1 cellular context compared by ENCODE assay signal in the genomic region with DNA sequence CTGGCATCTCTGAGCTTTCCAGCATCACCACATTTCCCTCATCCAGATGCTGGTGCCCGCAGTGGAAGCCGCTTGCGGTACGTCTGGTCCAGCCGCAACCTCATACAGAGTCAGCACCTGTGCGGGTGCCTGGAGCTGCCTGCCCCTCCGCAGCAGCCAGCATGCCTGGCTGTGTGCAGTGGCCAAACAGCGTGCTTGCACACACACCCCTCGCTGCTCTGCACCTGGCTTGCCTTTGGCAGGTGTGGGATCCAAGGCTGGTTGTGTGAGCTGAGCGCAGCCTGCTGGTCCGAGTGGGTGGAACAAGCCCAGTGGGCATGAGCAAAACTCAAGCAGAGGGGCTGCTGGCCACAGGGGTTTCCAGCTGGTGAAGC.
TF ChIP-seq lines count a peak whose summit lies in the region.

No MANE protein-coding gene starts in this region.

TF ChIP-seq in HepG2, 621 proteins besides CTCF, POLR2A, EP300 and RAD21 (continued from another document and continues in another):
- TF ChIP-seq, protein P1, sequence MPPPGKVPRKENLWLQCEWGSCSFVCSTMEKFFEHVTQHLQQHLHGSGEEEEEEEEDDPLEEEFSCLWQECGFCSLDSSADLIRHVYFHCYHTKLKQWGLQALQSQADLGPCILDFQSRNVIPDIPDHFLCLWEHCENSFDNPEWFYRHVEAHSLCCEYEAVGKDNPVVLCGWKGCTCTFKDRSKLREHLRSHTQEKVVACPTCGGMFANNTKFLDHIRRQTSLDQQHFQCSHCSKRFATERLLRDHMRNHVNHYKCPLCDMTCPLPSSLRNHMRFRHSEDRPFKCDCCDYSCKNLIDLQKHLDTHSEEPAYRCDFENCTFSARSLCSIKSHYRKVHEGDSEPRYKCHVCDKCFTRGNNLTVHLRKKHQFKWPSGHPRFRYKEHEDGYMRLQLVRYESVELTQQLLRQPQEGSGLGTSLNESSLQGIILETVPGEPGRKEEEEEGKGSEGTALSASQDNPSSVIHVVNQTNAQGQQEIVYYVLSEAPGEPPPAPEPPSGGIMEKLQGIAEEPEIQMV (CRISPR knock-in tag; IDR thresholded peaks at IDR 0.05; ENCODE audit: low read depth) = peak; percentile 41; the same call in 1 of the 2 replicates
- TF ChIP-seq DNMT1 (CRISPR knock-in tag; IDR thresholded peaks at IDR 0.05) (peak; percentile 17; the same call in 1 of the 2 replicates), CENPT (CRISPR knock-in tag; IDR thresholded peaks at IDR 0.05; ENCODE audit: low read depth) (peak; percentile 23; the same call in 1 of the 2 replicates), SPEN (CRISPR knock-in tag; IDR thresholded peaks at IDR 0.05; ENCODE audit: low read depth) (peak; percentile 45; the same call in 1 of the 2 replicates), KLF6 (CRISPR knock-in tag; IDR thresholded peaks at IDR 0.05) (no peak), HMG20B (CRISPR knock-in tag; conservative IDR thresholded peaks at IDR 0.05) (no peak), MAX (IDR thresholded peaks at IDR 0.05) (peak; percentile 66; the same call in 1 of the 2 replicates), ZNF282 (IDR thresholded peaks at IDR 0.05; ENCODE audit: partially characterized antibody) (no peak), SOX13 (IDR thresholded peaks at IDR 0.05) (no peak), SOX13 (CRISPR knock-in tag; conservative IDR thresholded peaks at IDR 0.05 in 1 of 2, IDR thresholded peaks at IDR 0.05 in 1 of 2) (no peak), KDM5A (IDR thresholded peaks at IDR 0.05; ENCODE audit: borderline replicate concordance, low read length) (no peak), TBL1XR1 (IDR thresholded peaks at IDR 0.05; ENCODE audit: borderline replicate concordance, low read length, partially characterized antibody) (no peak), ARNTL (CRISPR knock-in tag; IDR thresholded peaks at IDR 0.05) (no peak), ADNP (CRISPR knock-in tag; IDR thresholded peaks at IDR 0.05) (no peak), ZEB1 (IDR thresholded peaks at IDR 0.05; ENCODE audit: insufficient replicate concordance, low read depth) (peak; percentile 82), ZSCAN20 (CRISPR knock-in tag; IDR thresholded peaks at IDR 0.05; ENCODE audit: borderline replicate concordance) (no peak), ZNF713 (CRISPR knock-in tag; IDR thresholded peaks at IDR 0.05) (no peak), AKAP8 (CRISPR knock-in tag; IDR thresholded peaks at IDR 0.05) (no peak), TFDP1 (CRISPR knock-in tag; IDR thresholded peaks at IDR 0.05; ENCODE audit: borderline replicate concordance) (no peak), ZNF343 (CRISPR knock-in tag; IDR thresholded peaks at IDR 0.05) (no peak), TCF7L2 (IDR thresholded peaks at IDR 0.05; ENCODE audit: low read depth, low read length) (no peak), KLF13 (CRISPR knock-in tag; IDR thresholded peaks at IDR 0.05) (0 out of 2 replicates have a peak, but pooled peaks have one; percentile 79), KLF16 (CRISPR knock-in tag; IDR thresholded peaks at IDR 0.05) (no peak), ZNF883 (CRISPR knock-in tag; IDR thresholded peaks at IDR 0.05; ENCODE audit: not compliant biosample characterization) (no peak), HNF4G (IDR thresholded peaks at IDR 0.05; ENCODE audit: borderline replicate concordance, low read depth, low read length) (no peak), HNF4G (CRISPR knock-in tag; IDR thresholded peaks at IDR 0.05; ENCODE audit: borderline replicate concordance, low read depth) (no peak), MTA1 (CRISPR knock-in tag; IDR thresholded peaks at IDR 0.05; ENCODE audit: borderline replicate concordance) (peak; percentile 52; the same call in 1 of the 2 replicates), ZNF550 (CRISPR knock-in tag; IDR thresholded peaks at IDR 0.05; ENCODE audit: borderline replicate concordance) (no peak), ZNF44 (CRISPR knock-in tag; IDR thresholded peaks at IDR 0.05) (no peak), ZNF850 (CRISPR knock-in tag; conservative IDR thresholded peaks at IDR 0.05) (no peak), FOXA1 (IDR thresholded peaks at IDR 0.05) (no peak), FOXA1 (CRISPR knock-in tag; IDR thresholded peaks at IDR 0.05) (no peak), ZBTB8A (CRISPR knock-in tag; IDR thresholded peaks at IDR 0.05; ENCODE audit: borderline replicate concordance, low read depth) (no peak), TOE1 (CRISPR knock-in tag; IDR thresholded peaks at IDR 0.05) (no peak; the same call in 1 of the 2 replicates), ZNF274 (CRISPR knock-in tag; IDR thresholded peaks at IDR 0.05) (peak; percentile 46; the same call in 1 of the 2 replicates), SRSF4 (IDR thresholded peaks at IDR 0.05; ENCODE audit: low read depth, low read length, poor library complexity, severe bottlenecking) (no peak), POLR2AphosphoS5 (IDR thresholded peaks at IDR 0.05; ENCODE audit: low read depth, low read length) (no peak), CBX5 (CRISPR knock-in tag; IDR thresholded peaks at IDR 0.05; ENCODE audit: borderline replicate concordance) (no peak), ATF1 (CRISPR knock-in tag; IDR thresholded peaks at IDR 0.05) (no peak)
- TF ChIP-seq, protein P2, sequence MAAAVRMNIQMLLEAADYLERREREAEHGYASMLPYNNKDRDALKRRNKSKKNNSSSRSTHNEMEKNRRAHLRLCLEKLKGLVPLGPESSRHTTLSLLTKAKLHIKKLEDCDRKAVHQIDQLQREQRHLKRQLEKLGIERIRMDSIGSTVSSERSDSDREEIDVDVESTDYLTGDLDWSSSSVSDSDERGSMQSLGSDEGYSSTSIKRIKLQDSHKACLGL (CRISPR knock-in tag; IDR thresholded peaks at IDR 0.05) = 0 out of 2 replicates have a peak, but pooled peaks have one; percentile 42
- TF ChIP-seq, protein P3, sequence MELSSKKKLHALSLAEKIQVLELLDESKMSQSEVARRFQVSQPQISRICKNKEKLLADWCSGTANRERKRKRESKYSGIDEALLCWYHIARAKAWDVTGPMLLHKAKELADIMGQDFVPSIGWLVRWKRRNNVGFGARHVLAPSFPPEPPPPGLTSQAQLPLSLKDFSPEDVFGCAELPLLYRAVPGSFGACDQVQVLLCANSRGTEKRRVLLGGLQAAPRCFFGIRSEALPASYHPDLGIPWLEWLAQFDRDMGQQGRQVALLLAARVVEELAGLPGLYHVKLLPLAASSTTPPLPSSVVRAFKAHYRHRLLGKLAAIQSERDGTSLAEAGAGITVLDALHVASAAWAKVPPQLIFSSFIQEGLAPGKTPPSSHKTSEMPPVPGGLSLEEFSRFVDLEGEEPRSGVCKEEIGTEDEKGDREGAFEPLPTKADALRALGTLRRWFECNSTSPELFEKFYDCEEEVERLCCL (CRISPR knock-in tag; IDR thresholded peaks at IDR 0.05; ENCODE audit: borderline replicate concordance) = no peak
- TF ChIP-seq, protein P4, sequence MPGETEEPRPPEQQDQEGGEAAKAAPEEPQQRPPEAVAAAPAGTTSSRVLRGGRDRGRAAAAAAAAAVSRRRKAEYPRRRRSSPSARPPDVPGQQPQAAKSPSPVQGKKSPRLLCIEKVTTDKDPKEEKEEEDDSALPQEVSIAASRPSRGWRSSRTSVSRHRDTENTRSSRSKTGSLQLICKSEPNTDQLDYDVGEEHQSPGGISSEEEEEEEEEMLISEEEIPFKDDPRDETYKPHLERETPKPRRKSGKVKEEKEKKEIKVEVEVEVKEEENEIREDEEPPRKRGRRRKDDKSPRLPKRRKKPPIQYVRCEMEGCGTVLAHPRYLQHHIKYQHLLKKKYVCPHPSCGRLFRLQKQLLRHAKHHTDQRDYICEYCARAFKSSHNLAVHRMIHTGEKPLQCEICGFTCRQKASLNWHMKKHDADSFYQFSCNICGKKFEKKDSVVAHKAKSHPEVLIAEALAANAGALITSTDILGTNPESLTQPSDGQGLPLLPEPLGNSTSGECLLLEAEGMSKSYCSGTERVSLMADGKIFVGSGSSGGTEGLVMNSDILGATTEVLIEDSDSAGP (CRISPR knock-in tag; IDR thresholded peaks at IDR 0.05; ENCODE audit: borderline replicate concordance) = peak; percentile 83; the same call in 1 of the 2 replicates
- TF ChIP-seq, protein P5, sequence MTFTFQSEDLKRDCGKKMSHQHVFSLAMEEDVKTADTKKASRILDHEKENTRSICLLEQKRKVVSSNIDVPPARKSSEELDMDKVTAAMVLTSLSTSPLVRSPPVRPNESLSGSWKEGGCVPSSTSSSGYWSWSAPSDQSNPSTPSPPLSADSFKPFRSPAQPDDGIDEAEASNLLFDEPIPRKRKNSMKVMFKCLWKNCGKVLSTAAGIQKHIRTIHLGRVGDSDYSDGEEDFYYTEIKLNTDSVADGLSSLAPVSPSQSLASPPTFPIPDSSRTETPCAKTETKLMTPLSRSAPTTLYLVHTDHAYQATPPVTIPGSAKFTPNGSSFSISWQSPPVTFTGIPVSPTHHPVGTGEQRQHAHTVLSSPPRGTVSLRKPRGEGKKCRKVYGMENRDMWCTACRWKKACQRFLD (CRISPR knock-in tag; IDR thresholded peaks at IDR 0.05; ENCODE audit: borderline replicate concordance) = 0 out of 2 replicates have a peak, but pooled peaks have one; percentile 38
- TF ChIP-seq, protein P6, sequence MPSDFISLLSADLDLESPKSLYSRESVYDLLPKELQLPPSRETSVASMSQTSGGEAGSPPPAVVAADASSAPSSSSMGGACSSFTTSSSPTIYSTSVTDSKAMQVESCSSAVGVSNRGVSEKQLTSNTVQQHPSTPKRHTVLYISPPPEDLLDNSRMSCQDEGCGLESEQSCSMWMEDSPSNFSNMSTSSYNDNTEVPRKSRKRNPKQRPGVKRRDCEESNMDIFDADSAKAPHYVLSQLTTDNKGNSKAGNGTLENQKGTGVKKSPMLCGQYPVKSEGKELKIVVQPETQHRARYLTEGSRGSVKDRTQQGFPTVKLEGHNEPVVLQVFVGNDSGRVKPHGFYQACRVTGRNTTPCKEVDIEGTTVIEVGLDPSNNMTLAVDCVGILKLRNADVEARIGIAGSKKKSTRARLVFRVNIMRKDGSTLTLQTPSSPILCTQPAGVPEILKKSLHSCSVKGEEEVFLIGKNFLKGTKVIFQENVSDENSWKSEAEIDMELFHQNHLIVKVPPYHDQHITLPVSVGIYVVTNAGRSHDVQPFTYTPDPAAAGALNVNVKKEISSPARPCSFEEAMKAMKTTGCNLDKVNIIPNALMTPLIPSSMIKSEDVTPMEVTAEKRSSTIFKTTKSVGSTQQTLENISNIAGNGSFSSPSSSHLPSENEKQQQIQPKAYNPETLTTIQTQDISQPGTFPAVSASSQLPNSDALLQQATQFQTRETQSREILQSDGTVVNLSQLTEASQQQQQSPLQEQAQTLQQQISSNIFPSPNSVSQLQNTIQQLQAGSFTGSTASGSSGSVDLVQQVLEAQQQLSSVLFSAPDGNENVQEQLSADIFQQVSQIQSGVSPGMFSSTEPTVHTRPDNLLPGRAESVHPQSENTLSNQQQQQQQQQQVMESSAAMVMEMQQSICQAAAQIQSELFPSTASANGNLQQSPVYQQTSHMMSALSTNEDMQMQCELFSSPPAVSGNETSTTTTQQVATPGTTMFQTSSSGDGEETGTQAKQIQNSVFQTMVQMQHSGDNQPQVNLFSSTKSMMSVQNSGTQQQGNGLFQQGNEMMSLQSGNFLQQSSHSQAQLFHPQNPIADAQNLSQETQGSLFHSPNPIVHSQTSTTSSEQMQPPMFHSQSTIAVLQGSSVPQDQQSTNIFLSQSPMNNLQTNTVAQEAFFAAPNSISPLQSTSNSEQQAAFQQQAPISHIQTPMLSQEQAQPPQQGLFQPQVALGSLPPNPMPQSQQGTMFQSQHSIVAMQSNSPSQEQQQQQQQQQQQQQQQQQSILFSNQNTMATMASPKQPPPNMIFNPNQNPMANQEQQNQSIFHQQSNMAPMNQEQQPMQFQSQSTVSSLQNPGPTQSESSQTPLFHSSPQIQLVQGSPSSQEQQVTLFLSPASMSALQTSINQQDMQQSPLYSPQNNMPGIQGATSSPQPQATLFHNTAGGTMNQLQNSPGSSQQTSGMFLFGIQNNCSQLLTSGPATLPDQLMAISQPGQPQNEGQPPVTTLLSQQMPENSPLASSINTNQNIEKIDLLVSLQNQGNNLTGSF (CRISPR knock-in tag; IDR thresholded peaks at IDR 0.05) = no peak
- TF ChIP-seq, protein P7, sequence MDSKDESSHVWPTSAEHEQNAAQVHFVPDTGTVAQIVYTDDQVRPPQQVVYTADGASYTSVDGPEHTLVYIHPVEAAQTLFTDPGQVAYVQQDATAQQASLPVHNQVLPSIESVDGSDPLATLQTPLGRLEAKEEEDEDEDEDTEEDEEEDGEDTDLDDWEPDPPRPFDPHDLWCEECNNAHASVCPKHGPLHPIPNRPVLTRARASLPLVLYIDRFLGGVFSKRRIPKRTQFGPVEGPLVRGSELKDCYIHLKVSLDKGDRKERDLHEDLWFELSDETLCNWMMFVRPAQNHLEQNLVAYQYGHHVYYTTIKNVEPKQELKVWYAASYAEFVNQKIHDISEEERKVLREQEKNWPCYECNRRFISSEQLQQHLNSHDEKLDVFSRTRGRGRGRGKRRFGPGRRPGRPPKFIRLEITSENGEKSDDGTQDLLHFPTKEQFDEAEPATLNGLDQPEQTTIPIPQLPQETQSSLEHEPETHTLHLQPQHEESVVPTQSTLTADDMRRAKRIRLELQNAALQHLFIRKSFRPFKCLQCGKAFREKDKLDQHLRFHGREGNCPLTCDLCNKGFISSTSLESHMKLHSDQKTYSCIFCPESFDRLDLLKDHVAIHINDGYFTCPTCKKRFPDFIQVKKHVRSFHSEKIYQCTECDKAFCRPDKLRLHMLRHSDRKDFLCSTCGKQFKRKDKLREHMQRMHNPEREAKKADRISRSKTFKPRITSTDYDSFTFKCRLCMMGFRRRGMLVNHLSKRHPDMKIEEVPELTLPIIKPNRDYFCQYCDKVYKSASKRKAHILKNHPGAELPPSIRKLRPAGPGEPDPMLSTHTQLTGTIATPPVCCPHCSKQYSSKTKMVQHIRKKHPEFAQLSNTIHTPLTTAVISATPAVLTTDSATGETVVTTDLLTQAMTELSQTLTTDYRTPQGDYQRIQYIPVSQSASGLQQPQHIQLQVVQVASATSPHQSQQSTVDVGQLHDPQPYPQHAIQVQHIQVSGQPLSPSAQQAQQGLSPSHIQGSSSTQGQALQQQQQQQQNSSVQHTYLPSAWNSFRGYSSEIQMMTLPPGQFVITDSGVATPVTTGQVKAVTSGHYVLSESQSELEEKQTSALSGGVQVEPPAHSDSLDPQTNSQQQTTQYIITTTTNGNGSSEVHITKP (CRISPR knock-in tag; IDR thresholded peaks at IDR 0.05; ENCODE audit: low read depth) = no peak
